ENCODE assay signal across 8 cellular contexts in the genomic region with DNA sequence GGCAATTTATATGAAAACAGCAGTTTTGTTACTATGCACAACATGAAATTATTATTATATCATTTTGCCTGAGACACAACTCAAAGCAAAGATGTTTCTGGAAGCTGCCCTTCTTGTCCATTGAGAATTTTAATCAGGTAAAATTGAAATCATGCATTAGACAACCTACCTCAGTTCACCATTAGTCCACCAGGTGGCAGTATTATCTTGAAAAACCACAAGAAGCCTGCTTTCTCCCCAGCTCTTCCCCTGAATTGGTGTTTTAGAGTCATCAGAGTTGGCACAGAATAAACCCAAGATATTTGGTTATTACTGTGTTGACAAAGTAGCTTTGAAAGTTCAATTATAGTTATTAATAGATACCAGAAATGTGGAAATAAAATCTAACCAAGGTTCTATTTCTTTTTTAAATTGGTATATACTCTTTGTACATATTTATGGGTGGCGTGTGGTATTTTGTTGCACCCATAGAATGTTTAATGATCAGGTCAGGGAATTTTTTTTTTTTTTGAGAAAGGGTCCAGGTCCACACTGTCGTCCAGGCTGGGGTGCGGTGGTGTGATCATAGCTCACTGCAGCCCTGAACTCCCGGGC. TPM values are rescaled to one million over a fixed set of nuclear protein-coding genes. Genes with fewer than 3 reads are reported as not detected.
DNase-seq lines count a peak whose midpoint lies in the region; ATAC-seq and TF ChIP-seq lines count a peak whose summit lies in the region.

No MANE protein-coding gene starts in this region.

- no peaks in the 10 kb centered on the region for H3K36me3 Mint-ChIP-seq in neural progenitor cell

- no peaks in the 10 kb centered on the region for H3K27me3 Mint-ChIP-seq in neural progenitor cell (ENCODE audit: insufficient read depth, low read depth)

- no peaks in the 10 kb centered on the region for H3K9me3 ChIP-seq in neural progenitor cell (ENCODE audit: low read depth)

- no peaks in the 10 kb centered on the region for H3K36me3 ChIP-seq in neural progenitor cell

- no peak overlapping the region for H3K4me3 Mint-ChIP-seq in neural progenitor cell

- TF ChIP-seq CTCF in fibroblast of mammary gland (conservative IDR thresholded peaks at IDR 0.05; ENCODE audit: control insufficient read depth, insufficient read depth, low read depth, low read length): peak; percentile 78
- peak; percentile 88 for TF ChIP-seq CTCF in neural progenitor cell (IDR thresholded peaks at IDR 0.05)

- peak in 5 of 6 experiments; percentile 2 to 75 (median 30) for DNase-seq in stimulated activated naive CD4-positive, alpha-beta T cell (lab: John Stamatoyannopoulos, UW)
- DNase-seq in stimulated activated naive CD4-positive, alpha-beta T cell treated with Interleukin-2 at 50 U/mL for 16 hours (lab: John Stamatoyannopoulos, UW): no peak
- DNase-seq in NCI-H460 (ENCODE audit: extremely low read depth, low read depth) (peak; percentile 81), fibroblast of mammary gland (ENCODE audit: low read depth) (peak; percentile 95), neural progenitor cell (ENCODE audit: low spot score) (peak; percentile 73)
- peak; percentile 39 to 72 for DNase-seq in activated CD4-positive, alpha-beta T cell treated with anti-CD3 and anti-CD28 coated beads for 4 hours

- no peaks in the 10 kb centered on the region for H3K27me3 ChIP-seq in neural progenitor cell

- H2AFZ ChIP-seq in neural progenitor cell (replicated peaks): no peak overlapping the region

- no peaks in the 10 kb centered on the region for H3K79me2 ChIP-seq in neural progenitor cell (ENCODE audit: low read depth)

- H3K9ac ChIP-seq in neural progenitor cell: no peak overlapping the region

- H4K20me1 ChIP-seq in neural progenitor cell (ENCODE audit: low read depth): no peaks in the 10 kb centered on the region

- no peak overlapping the region for H3K27ac Mint-ChIP-seq in neural progenitor cell

- H3K4me2 ChIP-seq in neural progenitor cell: no peak overlapping the region

- no peaks in the 10 kb centered on the region for H3K4me1 ChIP-seq in neural progenitor cell

- no peaks in the 10 kb centered on the region for H3K4me1 Mint-ChIP-seq in neural progenitor cell

- H3K27ac ChIP-seq in neural progenitor cell: no peak overlapping the region

- H3K4me3 ChIP-seq in fibroblast of mammary gland (ENCODE audit: control insufficient read depth, low read depth, low read length): no peak overlapping the region
- no peak overlapping the region for H3K4me3 ChIP-seq in neural progenitor cell

- no peaks in the 10 kb centered on the region for H3K9me3 Mint-ChIP-seq in neural progenitor cell

- ATAC-seq in HG03280 (IDR thresholded peaks at IDR 0.05; ENCODE audit: unreplicated experiment) (peak; percentile 61), GM18519 (IDR thresholded peaks at IDR 0.05; ENCODE audit: low FRiP score, unreplicated experiment) (no peak)

- no peaks in the 10 kb centered on the region for H3F3A ChIP-seq in neural progenitor cell (ENCODE audit: low read depth)

RNA-seq across cellular contexts. Expression of a gene that starts 25.7 kb away (rescaled TPM):
- 36.5 and 41.0 TPM in 2 replicates for total RNA-seq in NCI-H460 (2014; rRNA removed; shearing (Covaris generic))
- 24.1 and 32.6 TPM in 2 replicates for polyA plus RNA-seq in NCI-H460 (2014; cell fraction: nucleus; rRNA removed)
- total RNA-seq in neural progenitor cell (ENCODE audit: low replicate concordance): 22.1 and 34.4 TPM in 2 replicates

RNA-seq across cellular contexts. Expression of a gene that starts 25.8 kb away (rescaled TPM):
- 30.0 and 31.5 TPM in 2 replicates for total RNA-seq in NCI-H460 (2014; rRNA removed; shearing (Covaris generic))
- polyA plus RNA-seq in NCI-H460 (2014; cell fraction: nucleus; rRNA removed): 15.8 and 23.6 TPM in 2 replicates
- total RNA-seq in neural progenitor cell (ENCODE audit: low replicate concordance): 32.7 and 64.3 TPM in 2 replicates

RNA-seq across cellular contexts. Expression of a gene that starts 34.8 kb away (rescaled TPM):
- total RNA-seq in NCI-H460 (2014; rRNA removed; shearing (Covaris generic)): 32.2 and 35.2 TPM in 2 replicates
- 18.8 and 30.1 TPM in 2 replicates for polyA plus RNA-seq in NCI-H460 (2014; cell fraction: nucleus; rRNA removed)
- 0.11 and 0.28 TPM in 2 replicates for total RNA-seq in neural progenitor cell (ENCODE audit: low replicate concordance)

Comparison
In these comparisons a context has a peak if more than half of its experiments do, and no peak if none do; other contexts are left out.
1. RNA of a gene that starts 34.8 kb away (total RNA-seq): 32.2 to 35.2 TPM in NCI-H460; 0.11 to 0.28 TPM in neural progenitor cell; every median in the first group is over 10 times any median in the second.